1 cellular context compared by ENCODE assay signal in genomic region chr5:151771259-151772028, GRCh38.
TF ChIP-seq lines count a peak whose summit lies in the region.

TSS of gene G3BP1 (plus strand) at chr5:151771954. CDS start at chr5:151786621, 14,667 bp downstream.

TF ChIP-seq in HEK293, 187 proteins besides CTCF, POLR2A, EP300 and RAD21 (continued from another document and continues in another):
- TF ChIP-seq ZNF23 (tag by site-specific recombination; IDR thresholded peaks at IDR 0.05; ENCODE audit: borderline replicate concordance): no peak
- TF ChIP-seq ZNF501 (tag by site-specific recombination; IDR thresholded peaks at IDR 0.05): 0 out of 2 replicates have a peak, but pooled peaks have one; percentile 50
- TF ChIP-seq ZNF660 (tag by site-specific recombination; IDR thresholded peaks at IDR 0.05): peak; percentile 88; the same call in 1 of the 2 replicates
- no peak for TF ChIP-seq ZNF585B (tag by site-specific recombination; IDR thresholded peaks at IDR 0.05)
- TF ChIP-seq ZNF623 (tag by site-specific recombination; IDR thresholded peaks at IDR 0.05): no peak
- no peak for TF ChIP-seq YY1 (tag by site-specific recombination; IDR thresholded peaks at IDR 0.05)
- no peak for TF ChIP-seq ZSCAN5A (tag by site-specific recombination; IDR thresholded peaks at IDR 0.05)
- peak; percentile 93 for TF ChIP-seq ZNF692 (tag by site-specific recombination; IDR thresholded peaks at IDR 0.05)
- TF ChIP-seq SALL2 (tag by site-specific recombination; IDR thresholded peaks at IDR 0.05; ENCODE audit: borderline replicate concordance): no peak
- TF ChIP-seq ZBTB49 (tag by site-specific recombination; IDR thresholded peaks at IDR 0.05; ENCODE audit: low read depth): no peak
- TF ChIP-seq ZNF175 (tag by site-specific recombination; IDR thresholded peaks at IDR 0.05): no peak
- TF ChIP-seq HOXA7 (CRISPR knock-in tag; IDR thresholded peaks at IDR 0.05; ENCODE audit: borderline replicate concordance): no peak
- TF ChIP-seq ZNF629 (tag by site-specific recombination; IDR thresholded peaks at IDR 0.05): peak; percentile 29; the same call in 1 of the 2 replicates
- TF ChIP-seq ZNF473 (tag by site-specific recombination; IDR thresholded peaks at IDR 0.05): no peak
- no peak for TF ChIP-seq ZNF510 (tag by site-specific recombination; IDR thresholded peaks at IDR 0.05; ENCODE audit: insufficient replicate concordance)
- peak; percentile 23; the same call in 1 of the 2 replicates for TF ChIP-seq ZNF843 (tag by site-specific recombination; IDR thresholded peaks at IDR 0.05)
- TF ChIP-seq ZNF398 (tag by site-specific recombination; IDR thresholded peaks at IDR 0.05): no peak
- TF ChIP-seq ZNF704 (tag by site-specific recombination; IDR thresholded peaks at IDR 0.05): no peak
- no peak for TF ChIP-seq ZNF768 (tag by site-specific recombination; IDR thresholded peaks at IDR 0.05)
- TF ChIP-seq ZNF121 (tag by site-specific recombination; IDR thresholded peaks at IDR 0.05): no peak
- no peak for TF ChIP-seq ZNF157 (tag by site-specific recombination; IDR thresholded peaks at IDR 0.05)
- no peak for TF ChIP-seq ZNF621 (tag by site-specific recombination; IDR thresholded peaks at IDR 0.05)
- TF ChIP-seq TSHZ1 (tag by site-specific recombination; IDR thresholded peaks at IDR 0.05; ENCODE audit: borderline replicate concordance): no peak
- TF ChIP-seq ZNF830 (tag by site-specific recombination; IDR thresholded peaks at IDR 0.05; ENCODE audit: low read depth): no peak
- peak; percentile 58 for TF ChIP-seq KLF1 (tag by site-specific recombination; IDR thresholded peaks at IDR 0.05)
- TF ChIP-seq ZNF707 (tag by site-specific recombination; IDR thresholded peaks at IDR 0.05): no peak
- TF ChIP-seq ZBTB48 (tag by site-specific recombination; IDR thresholded peaks at IDR 0.05): no peak
- TF ChIP-seq SP3 (tag by site-specific recombination; IDR thresholded peaks at IDR 0.05): peak; percentile 96
- peak; percentile 65 for TF ChIP-seq PRDM10 (tag by site-specific recombination; IDR thresholded peaks at IDR 0.05)
- no peak for TF ChIP-seq ZNF488 (tag by site-specific recombination; IDR thresholded peaks at IDR 0.05)
- peak; percentile 31; the same call in 1 of the 2 replicates for TF ChIP-seq ZNF10 (tag by site-specific recombination; IDR thresholded peaks at IDR 0.05)
- TF ChIP-seq ZEB2 (tag by site-specific recombination; IDR thresholded peaks at IDR 0.05): peak; percentile 42; the same call in 1 of the 2 replicates
- TF ChIP-seq ZNF518A (tag by site-specific recombination; conservative IDR thresholded peaks at IDR 0.05; ENCODE audit: low read depth): peak; percentile 11; the same call in 1 of the 2 replicates
- no peak for TF ChIP-seq ZNF184 (tag by site-specific recombination; IDR thresholded peaks at IDR 0.05)
- TF ChIP-seq SCRT2 (tag by site-specific recombination; IDR thresholded peaks at IDR 0.05): peak; percentile 100
